17 cellular contexts compared by ENCODE assay signal in genomic region chr7:84399661-84400060, GRCh38.
DNase-seq lines count a peak whose midpoint lies in the region; ATAC-seq and TF ChIP-seq lines count a peak whose summit lies in the region.
"Had no signal": no experiment of that assay in that cellular context is flagged by ENCODE, and none has a peak within 500 bp of the region (broad histone marks: within the 10 kb centered on the region; RNA-seq: fewer than 3 reads in every experiment).

No MANE protein-coding gene starts in this region.

- no peaks in the 10 kb centered on the region for H3K4me1 ChIP-seq in hepatocyte (ENCODE audit: insufficient read depth)
- H3K4me1 ChIP-seq in uterus, result no peaks in the 10 kb centered on the region

- 68% methylated on average over 1 of the region's 1 CpG for WGBS in hepatocyte (ENCODE audit: low lambda C conversion rate, missing lambda C conversion rate)

- peaks cover 47% of the 10 kb centered on the region for H3K9me3 Mint-ChIP-seq in WTC11

- H3K27me3 ChIP-seq in hepatocyte, result no peaks in the 10 kb centered on the region
- H3K27me3 ChIP-seq in uterus, result no peaks in the 10 kb centered on the region

- ATAC-seq in WTC11, result peak; percentile 30; the same call in 1 of the 2 replicates

- CTCF ChIA-PET in WTC11 (lab: Charles Lee), result no interaction called here

- TF ChIP-seq POLR2A in uterus (IDR thresholded peaks at IDR 0.05), result no peak

- H3K27me3 Mint-ChIP-seq in WTC11 (ENCODE audit: low read depth), result peaks cover 7% of the 10 kb centered on the region

- peaks cover 6% of the 10 kb centered on the region; the same call in 1 of the 2 replicates for H3K4me1 Mint-ChIP-seq in WTC11
- H3K4me1 Mint-ChIP-seq: CD14-positive monocyte had no signal

- TF ChIP-seq CTCF in WTC11 (IDR thresholded peaks at IDR 0.05), result no peak
- no peak for TF ChIP-seq CTCF in hepatocyte (IDR thresholded peaks at IDR 0.05; ENCODE audit: poor library complexity)
- no peak for TF ChIP-seq CTCF in uterus (IDR thresholded peaks at IDR 0.05)

- H3K36me3 ChIP-seq in hepatocyte (replicated peaks; ENCODE audit: insufficient read depth, low read depth) (no peaks in the 10 kb centered on the region), uterus (no peaks in the 10 kb centered on the region)

- H3K27ac Mint-ChIP-seq in WTC11, result no peak overlapping the region

- intact Hi-C loops in uterus (cut with DNase I; ENCODE audit: low total_unique reads), result no loop called here

- no peaks in the 10 kb centered on the region for H3K79me2 ChIP-seq in hepatocyte

- DNase-seq in NCI-H82 (lab: John Stamatoyannopoulos, UW), result peak; percentile 9
- DNase-seq in NCI-H82 treated with DMSO at 0.1 percent for 48 hours (lab: John Stamatoyannopoulos, UW; ENCODE audit: unreplicated experiment), result no peak
- DNase-seq in WTC11 (ENCODE audit: low spot score), result no peak
- peak; percentile 80 for DNase-seq in myocyte (ENCODE audit: low read depth)
- no peak for DNase-seq in hepatocyte (ENCODE audit: low spot score)
- DNase-seq in uterus, result no peak
- DNase-seq in AML-193 (lab: John Stamatoyannopoulos, UW), result no peak
- DNase-seq: DMS153, HCEC 1CT, IMR-90, Karpas-422, MM.1S, NCI-H1092 treated with DMSO at 0.1 percent for 48 hours, NCI-H1694, NCI-H526 treated with DMSO at 0.1 percent for 48 hours had no signal

- H3K4me3 ChIP-seq in hepatocyte (no peak overlapping the region), uterus (no peak overlapping the region)
- H3K4me3 ChIP-seq: SK-N-MC had no signal

- no peak overlapping the region for H3K4me2 ChIP-seq in hepatocyte

- H3K27ac ChIP-seq in hepatocyte (no peak overlapping the region), uterus (no peak overlapping the region)
- H3K27ac ChIP-seq: SK-N-MC had no signal

- H3K4me3 Mint-ChIP-seq in WTC11, result no peak overlapping the region
- H3K4me3 Mint-ChIP-seq: CD14-positive monocyte had no signal

- POLR2A ChIA-PET in WTC11 (lab: Charles Lee), result no interaction called here

- peaks cover 45% of the 10 kb centered on the region for H3K36me3 Mint-ChIP-seq in WTC11
- H3K36me3 Mint-ChIP-seq: CD14-positive monocyte had no signal

- peaks cover 4% of the 10 kb centered on the region for H3K9me3 ChIP-seq in hepatocyte (ENCODE audit: low read depth)
- H3K9me3 ChIP-seq in uterus, result no peaks in the 10 kb centered on the region

- H3K9me2 ChIP-seq in hepatocyte (replicated peaks; ENCODE audit: insufficient read depth), result no peaks in the 10 kb centered on the region

- H2AFZ ChIP-seq in hepatocyte, result no peak overlapping the region

- no peaks in the 10 kb centered on the region for H4K20me1 ChIP-seq in hepatocyte (ENCODE audit: insufficient read depth, poor library complexity, severe bottlenecking)

TF ChIP-seq in WTC11, 78 proteins besides CTCF, POLR2A, EP300 and RAD21:
- no peak for TF ChIP-seq USF2 (CRISPR knock-in tag; IDR thresholded peaks at IDR 0.05)
- TF ChIP-seq ZBTB43 (CRISPR knock-in tag; IDR thresholded peaks at IDR 0.05), result no peak
- TF ChIP-seq ZNF121 (CRISPR knock-in tag; IDR thresholded peaks at IDR 0.05), result no peak
- TF ChIP-seq ZMAT4 (CRISPR knock-in tag; IDR thresholded peaks at IDR 0.05), result no peak
- TF ChIP-seq IRF2 (CRISPR knock-in tag; IDR thresholded peaks at IDR 0.05; ENCODE audit: borderline replicate concordance, low read depth), result no peak
- TF ChIP-seq ATF3 (CRISPR knock-in tag; conservative IDR thresholded peaks at IDR 0.05), result no peak
- no peak for TF ChIP-seq MYBL2 (CRISPR knock-in tag; IDR thresholded peaks at IDR 0.05)
- no peak for TF ChIP-seq RORB (CRISPR knock-in tag; IDR thresholded peaks at IDR 0.05)
- no peak for TF ChIP-seq ZNF138 (CRISPR knock-in tag; conservative IDR thresholded peaks at IDR 0.05)
- no peak for TF ChIP-seq FOXP4 (CRISPR knock-in tag; IDR thresholded peaks at IDR 0.05)

Comparison
In these comparisons a context has a peak if more than half of its experiments do, and no peak if none do; other contexts are left out.
1. DNase-seq: peak in NCI-H82 (single experiment) and myocyte (single experiment); none in NCI-H82 treated with DMSO at 0.1 percent for 48 hours (single experiment), WTC11 (single experiment), hepatocyte (single experiment), uterus (0 of 2) and AML-193 (0 of 2).